14 cellular contexts compared by ENCODE assay signal in the genomic region with DNA sequence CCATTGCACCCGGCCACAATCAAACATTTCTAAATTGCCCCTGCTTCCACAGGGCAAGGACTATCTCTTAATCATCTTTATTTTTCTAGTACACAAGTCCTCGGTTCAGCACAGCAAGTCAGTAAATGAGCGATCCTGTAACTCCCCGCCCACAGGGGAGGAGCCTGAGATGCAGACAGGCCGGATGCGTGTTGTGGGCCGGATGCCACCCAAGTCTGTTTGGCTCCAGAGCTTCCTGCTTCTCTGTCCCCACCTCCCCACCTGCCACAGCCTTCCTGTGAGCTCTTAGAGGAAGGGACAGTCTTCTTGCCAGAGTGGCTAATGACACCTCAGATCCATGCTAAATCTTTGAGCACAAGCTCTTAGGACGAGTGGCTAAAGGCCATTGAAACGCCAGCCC.
DNase-seq lines count a peak whose midpoint lies in the region; ATAC-seq and TF ChIP-seq lines count a peak whose summit lies in the region.
"Had no signal": no experiment of that assay in that cellular context is flagged by ENCODE, and none has a peak within 500 bp of the region (broad histone marks: within the 10 kb centered on the region; RNA-seq: fewer than 3 reads in every experiment).

No MANE protein-coding gene starts in this region.

- POLR2A ChIA-PET in activated CD8-positive, alpha-beta T cell treated with anti-CD3 and anti-CD28 coated beads, Interleukin-2, amount 10 ng/mL, durations not matched to agents 7 days and 5 days (lab: Charles Lee) = no interaction called here

- CTCF ChIA-PET in activated CD8-positive, alpha-beta T cell treated with anti-CD3 and anti-CD28 coated beads, Interleukin-2, amount 10 ng/mL, durations not matched to agents 7 days and 5 days (lab: Charles Lee) = no interaction called here

- H3K4me3 Mint-ChIP-seq in activated CD4-positive, alpha-beta T cell treated with anti-CD3 and anti-CD28 coated beads, Interleukin-2, amount 10 ng/mL, durations not matched to agents 24 days and 14 days = no peak overlapping the region
- H3K4me3 Mint-ChIP-seq in activated CD8-positive, alpha-beta T cell treated with anti-CD3 and anti-CD28 coated beads, Interleukin-2, amount 10 ng/mL, durations not matched to agents 7 days and 5 days = no peak overlapping the region
- no peak overlapping the region for H3K4me3 Mint-ChIP-seq in mesothelial cell of epicardium
- H3K4me3 Mint-ChIP-seq: memory B cell had no signal

- no peaks in the 10 kb centered on the region for H3K36me3 ChIP-seq in KOPT-K1 (ENCODE audit: insufficient read depth, low read length)
- H3K36me3 ChIP-seq in mucosa of descending colon (ENCODE audit: low read depth) = no peaks in the 10 kb centered on the region
- H3K36me3 ChIP-seq: thoracic aorta had no signal

- no peaks in the 10 kb centered on the region for H3K9me3 Mint-ChIP-seq in activated CD4-positive, alpha-beta T cell treated with anti-CD3 and anti-CD28 coated beads, Interleukin-2, amount 10 ng/mL, durations not matched to agents 24 days and 14 days
- peaks cover 4% of the 10 kb centered on the region for H3K9me3 Mint-ChIP-seq in activated CD8-positive, alpha-beta T cell treated with anti-CD3 and anti-CD28 coated beads, Interleukin-2, amount 10 ng/mL, durations not matched to agents 7 days and 5 days (ENCODE audit: insufficient read depth)
- H3K9me3 Mint-ChIP-seq in mesothelial cell of epicardium = no peaks in the 10 kb centered on the region

- no peaks in the 10 kb centered on the region for H3K4me1 ChIP-seq in mucosa of descending colon (ENCODE audit: low read depth)

- H3K27me3 Mint-ChIP-seq in activated CD4-positive, alpha-beta T cell treated with anti-CD3 and anti-CD28 coated beads, Interleukin-2, amount 10 ng/mL, durations not matched to agents 24 days and 14 days = no peaks in the 10 kb centered on the region
- H3K27me3 Mint-ChIP-seq in activated CD8-positive, alpha-beta T cell treated with anti-CD3 and anti-CD28 coated beads, Interleukin-2, amount 10 ng/mL, durations not matched to agents 7 days and 5 days (ENCODE audit: low read depth) = no peaks in the 10 kb centered on the region
- peaks cover 14% of the 10 kb centered on the region for H3K27me3 Mint-ChIP-seq in mesothelial cell of epicardium (ENCODE audit: low read depth)
- H3K27me3 Mint-ChIP-seq: memory B cell had no signal

- intact Hi-C loops in activated CD4-positive, alpha-beta T cell treated with anti-CD3 and anti-CD28 coated beads, Interleukin-2, amount 10 ng/mL, durations not matched to agents 24 days and 14 days (cut with micrococcal nuclease) = no loop called here
- intact Hi-C loops in mucosa of descending colon (cut with DNase I, micrococcal nuclease) = no loop called here

- H3K4me3 ChIP-seq in mucosa of descending colon = no peak overlapping the region
- H3K4me3 ChIP-seq: smooth muscle cell, thoracic aorta had no signal

- peak overlapping the region; percentile 68 for H3K27ac ChIP-seq in KOPT-K1 (ENCODE audit: low read depth, low read length, poor library complexity, severe bottlenecking)
- H3K27ac ChIP-seq: thoracic aorta had no signal

- H3K36me3 Mint-ChIP-seq in activated CD4-positive, alpha-beta T cell treated with anti-CD3 and anti-CD28 coated beads, Interleukin-2, amount 10 ng/mL, durations not matched to agents 24 days and 14 days (ENCODE audit: low read depth) = no peaks in the 10 kb centered on the region
- H3K36me3 Mint-ChIP-seq in activated CD8-positive, alpha-beta T cell treated with anti-CD3 and anti-CD28 coated beads, Interleukin-2, amount 10 ng/mL, durations not matched to agents 7 days and 5 days (ENCODE audit: low read depth) = peaks cover 2% of the 10 kb centered on the region
- no peaks in the 10 kb centered on the region for H3K36me3 Mint-ChIP-seq in mesothelial cell of epicardium
- H3K36me3 Mint-ChIP-seq: memory B cell had no signal

- peaks cover 4% of the 10 kb centered on the region for H3K4me1 Mint-ChIP-seq in activated CD4-positive, alpha-beta T cell treated with anti-CD3 and anti-CD28 coated beads, Interleukin-2, amount 10 ng/mL, durations not matched to agents 24 days and 14 days
- peaks cover 15% of the 10 kb centered on the region for H3K4me1 Mint-ChIP-seq in activated CD8-positive, alpha-beta T cell treated with anti-CD3 and anti-CD28 coated beads, Interleukin-2, amount 10 ng/mL, durations not matched to agents 7 days and 5 days (ENCODE audit: low read depth)
- H3K4me1 Mint-ChIP-seq in mesothelial cell of epicardium = no peaks in the 10 kb centered on the region
- H3K4me1 Mint-ChIP-seq: memory B cell had no signal

- peak; percentile 71 for DNase-seq in activated CD4-positive, alpha-beta T cell treated with anti-CD3 and anti-CD28 coated beads, Interleukin-2, amount 10 ng/mL, durations not matched to agents 24 days and 14 days
- no peak for DNase-seq in activated CD4-positive, alpha-beta T cell treated with anti-CD3 and anti-CD28 coated beads for 1 hour
- peak; percentile 74 for DNase-seq in activated CD8-positive, alpha-beta T cell treated with anti-CD3 and anti-CD28 coated beads, Interleukin-2, amount 10 ng/mL, durations not matched to agents 7 days and 5 days
- DNase-seq in mucosa of descending colon = no peak
- no peak for DNase-seq in mesothelial cell of epicardium (ENCODE audit: low spot score in 2 of 2, unreplicated experiment in 2 of 2)
- no peak for DNase-seq in NCI-H2029 treated with DMSO at 0.1 percent for 48 hours (lab: John Stamatoyannopoulos, UW)
- DNase-seq: NCI-H146, NCI-H510A, nucleus accumbens had no signal

- no peak overlapping the region for H3K27ac Mint-ChIP-seq in activated CD4-positive, alpha-beta T cell treated with anti-CD3 and anti-CD28 coated beads, Interleukin-2, amount 10 ng/mL, durations not matched to agents 24 days and 14 days
- H3K27ac Mint-ChIP-seq in activated CD8-positive, alpha-beta T cell treated with anti-CD3 and anti-CD28 coated beads, Interleukin-2, amount 10 ng/mL, durations not matched to agents 7 days and 5 days = peak overlapping the region; percentile 40
- H3K27ac Mint-ChIP-seq in mesothelial cell of epicardium = no peak overlapping the region
- H3K27ac Mint-ChIP-seq: memory B cell had no signal

- H3K9me3 ChIP-seq in KOPT-K1 (ENCODE audit: insufficient read depth, low read length, poor library complexity, severe bottlenecking) (no peaks in the 10 kb centered on the region), mucosa of descending colon (no peaks in the 10 kb centered on the region)
- H3K9me3 ChIP-seq: thoracic aorta had no signal

- no peak for TF ChIP-seq CTCF in mucosa of descending colon (IDR thresholded peaks at IDR 0.05)
- TF ChIP-seq CTCF in mesothelial cell of epicardium (IDR thresholded peaks at IDR 0.05; ENCODE audit: unreplicated experiment) = no peak

- peak; percentile 80 for ATAC-seq in activated CD8-positive, alpha-beta T cell treated with anti-CD3 and anti-CD28 coated beads, Interleukin-2, amount 10 ng/mL, durations not matched to agents 7 days and 5 days
- ATAC-seq in mucosa of descending colon = peak; percentile 20
- no peak for ATAC-seq in GM21825 (IDR thresholded peaks at IDR 0.05; ENCODE audit: unreplicated experiment)

Comparison
In these comparisons a context has a peak if more than half of its experiments do, and no peak if none do; other contexts are left out.
1. DNase-seq: peak in activated CD4-positive, alpha-beta T cell treated with anti-CD3 and anti-CD28 coated beads, Interleukin-2, amount 10 ng/mL, durations not matched to agents 24 days and 14 days (single experiment) and activated CD8-positive, alpha-beta T cell treated with anti-CD3 and anti-CD28 coated beads, Interleukin-2, amount 10 ng/mL, durations not matched to agents 7 days and 5 days (single experiment); none in activated CD4-positive, alpha-beta T cell treated with anti-CD3 and anti-CD28 coated beads for 1 hour (single experiment), mucosa of descending colon (0 of 3), mesothelial cell of epicardium (0 of 2) and NCI-H2029 treated with DMSO at 0.1 percent for 48 hours (single experiment).